Comparison of ENCODE assay signal across 12 cellular contexts in genomic region chr12:57592551-57593165, GRCh38. TPM values are rescaled to one million over a fixed set of nuclear protein-coding genes. Genes with fewer than 3 reads are reported as not detected.
A peak's percentile ranks its signal among the peaks of the same experiment; 100 is the strongest.
DNase-seq lines count a peak whose midpoint lies in the region; ATAC-seq, FAIRE-seq and TF ChIP-seq lines count a peak whose summit lies in the region.
"Had no signal": no experiment of that assay in that cellular context is flagged by ENCODE, and none has a peak within 500 bp of the region (broad histone marks: within the 10 kb centered on the region; RNA-seq: fewer than 3 reads in every experiment).

No MANE protein-coding gene starts in this region.

- no peak for TF ChIP-seq CTCF in K562 (IDR thresholded peaks at IDR 0.05 in 2 of 3, conservative IDR thresholded peaks at IDR 0.05 in 1 of 3; ENCODE audit: insufficient read depth in 2 of 3, low read depth in 1 of 3, low read length in 3 of 3)
- TF ChIP-seq CTCF in nephron (IDR thresholded peaks at IDR 0.05; ENCODE audit: unreplicated experiment in 3 of 3), result no peak

- peaks cover 17% of the 10 kb centered on the region for H3K4me1 Mint-ChIP-seq in nephron

- no peaks in the 10 kb centered on the region for H3K9me3 ChIP-seq in K562 (replicated peaks; ENCODE audit: control insufficient read depth, insufficient read depth, low read depth, low read length)

- peaks cover 27% of the 10 kb centered on the region for H3K79me2 ChIP-seq in K562 (ENCODE audit: control insufficient read depth, insufficient read depth, low read length)

- WGBS in K562 (ENCODE audit: insufficient coverage, low coverage, missing lambda C conversion rate), result 39% methylated on average over 2 of the region's 2 CpGs

- no peak for TF ChIP-seq EP300 in K562 (IDR thresholded peaks at IDR 0.05; ENCODE audit: low read length)

- peaks cover 24% of the 10 kb centered on the region for H3K27me3 Mint-ChIP-seq in nephron (ENCODE audit: low read depth)

- no peaks in the 10 kb centered on the region for H3K9me1 ChIP-seq in K562 (ENCODE audit: control insufficient read depth, insufficient read depth, low read length)

- DNase-seq in EH (ENCODE audit: low read depth), result peak; percentile 33
- peak; percentile 8 for DNase-seq in M059J (ENCODE audit: low read depth)
- DNase-seq in K562 (ENCODE audit: extremely low read depth in 1 of 4, low spot score in 3 of 4), result no peak
- no peak for DNase-seq in iPS-NIHi11 (ENCODE audit: low spot score)
- DNase-seq in sciatic nerve (ENCODE audit: low spot score), result no peak
- DNase-seq: left ventricle myocardium superior, NCI-H446 treated with DMSO at 0.1 percent for 48 hours, T-helper 9 cell had no signal

- H3K9ac ChIP-seq in K562 (ENCODE audit: insufficient read depth in 1 of 2, low read depth in 2 of 2, low read length in 2 of 2), result no peak overlapping the region; a peak in 1 of 4 replicates

- H3K4me3 ChIP-seq in K562, result peak overlapping the region; percentile 72; the same call in 1 of the 2 replicates

- no peak overlapping the region for H3K27ac ChIP-seq in K562 (ENCODE audit: extremely low read depth, low read depth, low read length)

- POLR2A ChIA-PET in K562 (lab: Yijun Ruan, JAX), result interaction anchor here (0.5 to 4.2 kb wide), 12 partner anchors 8 to 215 kb away, joined by 3 to 20 read pairs (median 4); partner anchors contain the start of genes DDIT3, OS9 and TSPAN31

- peak overlapping the region; percentile 91 to 97 (median 95) for H3K4me3 Mint-ChIP-seq in nephron

- intact Hi-C loops in K562 (cut with micrococcal nuclease), result no loop called here
- intact Hi-C loops in sciatic nerve (cut with DNase I), result no loop called here

- CTCF ChIA-PET in K562 (lab: Yijun Ruan, JAX; ENCODE audit: low intra/inter-chr PET ratio), result interaction anchor here (1.2 kb wide), 1 partner anchor 101 kb away, joined by 3 read pairs; the partner anchor contains the start of gene OS9

- H3K27me3 ChIP-seq in K562 (ENCODE audit: control insufficient read depth in 2 of 2, insufficient read depth in 2 of 2, low read length in 2 of 2), result no peaks in the 10 kb centered on the region

- H3K4me2 ChIP-seq in K562 (ENCODE audit: insufficient read depth, low read length), result peak overlapping the region; percentile 77; the same call in 1 of the 2 replicates

- no peaks in the 10 kb centered on the region for H3K9me3 Mint-ChIP-seq in nephron

- no peak for TF ChIP-seq POLR2A in K562 (conservative IDR thresholded peaks at IDR 0.05)

- in situ Hi-C loops in K562 (cut with MboI), result no loop called here

- no peak for ATAC-seq in K562
- no peak for ATAC-seq in GM18502 (IDR thresholded peaks at IDR 0.05; ENCODE audit: poor library complexity, unreplicated experiment)
- no peak for ATAC-seq in sciatic nerve
- ATAC-seq: left ventricle myocardium superior had no signal

- H3K27ac Mint-ChIP-seq in nephron, result peak overlapping the region in 2 of 3 experiments; percentile 82 to 92

- no peak overlapping the region for H2AFZ ChIP-seq in K562 (ENCODE audit: low read depth, low read length)

- FAIRE-seq in K562 (lab: Jason Lieb, UNC), result no peak
- FAIRE-seq: G401.6 had no signal

- H3K36me3 ChIP-seq in K562 (ENCODE audit: control insufficient read depth, insufficient read depth, low read length), result peaks cover 39% of the 10 kb centered on the region; the same call in 2 of the 3 replicates

- H4K20me1 ChIP-seq in K562 (replicated peaks; ENCODE audit: control insufficient read depth, insufficient read depth, low read length), result no peaks in the 10 kb centered on the region

- no peak for TF ChIP-seq RAD21 in K562 (CRISPR knock-in tag; conservative IDR thresholded peaks at IDR 0.05 in 1 of 2, IDR thresholded peaks at IDR 0.05 in 1 of 2)

- BruUV-seq in K562 (replicated peaks; lab: Mats Ljungman, UMichigan), result no TSS peak

- H3K36me3 Mint-ChIP-seq in nephron (ENCODE audit: low read depth), result peaks cover 17% of the 10 kb centered on the region

- peaks cover 22 to 23% of the 10 kb centered on the region in 2 experiments for H3K4me1 ChIP-seq in K562 (replicated peaks in 1 of 2; ENCODE audit: control insufficient read depth in 2 of 2, insufficient read depth in 2 of 2, low read length in 2 of 2)

RNA-seq across cellular contexts. Expression of gene PIP4K2C, which starts 1.7 kb away (rescaled TPM):
- total RNA-seq in M059J (2014; rRNA removed; shearing (Covaris generic)), result 71.2 and 85.3 TPM in 2 replicates
- 28.9 and 41.5 TPM in 2 replicates for total RNA-seq in K562 (2011; cell fraction: chromatin; rRNA removed; ENCODE audit: low replicate concordance)
- 20.9 and 21.7 TPM in 2 replicates for total RNA-seq in K562 (2011; cell fraction: nucleolus; rRNA removed)
- total RNA-seq in K562 (2011; cell fraction: nucleoplasm; rRNA removed), result 26.5 and 30.7 TPM in 2 replicates
- total RNA-seq in K562 (2014; rRNA removed) (13.8 and 20.7 TPM in 2 replicates), K562 (2014; rRNA removed; fragmentation: Illumina TruSeq; extraction: Trizol) (18.3 and 19.9 TPM in 2 replicates), K562 (2015; rRNA removed; fragmentation: Illumina TruSeq; extraction: Trizol) (18.0 and 22.3 TPM in 2 replicates), K562 (2021) (28.8 and 29.3 TPM in 2 replicates), sciatic nerve (26.0 TPM)
- polyA plus RNA-seq in K562 (2011; rRNA removed) (31.3 and 31.4 TPM in 2 replicates), K562 (2014; fragmentation: Illumina TruSeq; extraction: Trizol) (39.5 and 41.4 TPM in 2 replicates), K562 (2014; fragmentation: Nextera tagmentation; extraction: Ambion mirVana) (10 to 100 TPM in 1 of 2 experiments, 1 to 10 TPM in 1; 9.0 to 10.8 TPM), K562 (2014; rRNA removed) (18.5 and 25.8 TPM in 2 replicates)
- 16.1 and 24.3 TPM in 2 replicates for polyA plus RNA-seq in K562 (2011; cell fraction: cytosol; rRNA removed)
- 42.4 and 45.7 TPM in 2 replicates for polyA plus RNA-seq in K562 (2011; cell fraction: nucleus; rRNA removed)
- polyA plus RNA-seq in K562 (2012), result 23.2 and 26.6 TPM in 2 replicates
- polyA minus RNA-seq in K562 (2011; rRNA and poly(A)+ RNA removed), result 20.2 and 21.0 TPM in 2 replicates
- 9.1 and 18.2 TPM in 2 replicates for polyA minus RNA-seq in K562 (2011; cell fraction: cytosol; rRNA and poly(A)+ RNA removed)
- 6.7 and 9.2 TPM in 2 replicates for polyA minus RNA-seq in K562 (2011; cell fraction: nucleus; rRNA and poly(A)+ RNA removed)

RNA-seq across cellular contexts. Expression of gene DTX3, which starts 12.0 kb away (rescaled TPM):
- 20.1 and 21.4 TPM in 2 replicates for total RNA-seq in M059J (2014; rRNA removed; shearing (Covaris generic))
- total RNA-seq in K562 (2011; cell fraction: chromatin; rRNA removed; ENCODE audit: low replicate concordance), result 0.44 and 0.72 TPM in 2 replicates
- 0.13 TPM in 1 of 2 replicates, not detected in the other for total RNA-seq in K562 (2011; cell fraction: nucleolus; rRNA removed)
- 0.29 and 1.1 TPM in 2 replicates for total RNA-seq in K562 (2011; cell fraction: nucleoplasm; rRNA removed)
- total RNA-seq in K562 (2014; rRNA removed) (not detected in 2 replicates), K562 (2014; rRNA removed; fragmentation: Illumina TruSeq; extraction: Trizol) (not detected in 2 replicates), K562 (2015; rRNA removed; fragmentation: Illumina TruSeq; extraction: Trizol) (not detected in 2 replicates), K562 (2021) (0.09 TPM in 1 of 2 replicates, not detected in the other), sciatic nerve (42.9 TPM)
- polyA plus RNA-seq in K562 (2011; rRNA removed) (0.15 TPM in 1 of 2 replicates, not detected in the other), K562 (2014; fragmentation: Illumina TruSeq; extraction: Trizol) (not detected in 2 replicates), K562 (2014; fragmentation: Nextera tagmentation; extraction: Ambion mirVana) (under 1 TPM; 0.03 to 0.06 TPM), K562 (2014; rRNA removed) (not detected in 2 replicates)
- 0.03 and 0.04 TPM in 2 replicates for polyA plus RNA-seq in K562 (2011; cell fraction: cytosol; rRNA removed)
- polyA plus RNA-seq in K562 (2011; cell fraction: nucleus; rRNA removed), result 0.53 and 0.62 TPM in 2 replicates
- 0.05 TPM in 1 of 2 replicates, not detected in the other for polyA plus RNA-seq in K562 (2012)
- polyA minus RNA-seq in K562 (2011; rRNA and poly(A)+ RNA removed), result not detected in 2 replicates
- polyA minus RNA-seq in K562 (2011; cell fraction: cytosol; rRNA and poly(A)+ RNA removed), result not detected in 2 replicates
- 0.13 TPM in 1 of 2 replicates, not detected in the other for polyA minus RNA-seq in K562 (2011; cell fraction: nucleus; rRNA and poly(A)+ RNA removed)
- total RNA-seq: HT-29 had no signal

RNA-seq across cellular contexts. Expression of gene ARHGEF25, which starts 18.6 kb away (rescaled TPM):
- total RNA-seq in M059J (2014; rRNA removed; shearing (Covaris generic)), result 6.2 and 13.2 TPM in 2 replicates
- total RNA-seq in K562 (2011; cell fraction: chromatin; rRNA removed; ENCODE audit: low replicate concordance), result 50.1 and 109 TPM in 2 replicates
- 60.5 and 65.7 TPM in 2 replicates for total RNA-seq in K562 (2011; cell fraction: nucleolus; rRNA removed)
- total RNA-seq in K562 (2011; cell fraction: nucleoplasm; rRNA removed), result 44.0 and 54.3 TPM in 2 replicates
- total RNA-seq in K562 (2014; rRNA removed), result 11.6 and 18.6 TPM in 2 replicates
- total RNA-seq in K562 (2014; rRNA removed; fragmentation: Illumina TruSeq; extraction: Trizol), result 7.5 and 9.2 TPM in 2 replicates
- 4.9 and 6.1 TPM in 2 replicates for total RNA-seq in K562 (2015; rRNA removed; fragmentation: Illumina TruSeq; extraction: Trizol)
- total RNA-seq in K562 (2021), result 13.6 and 15.0 TPM in 2 replicates
- polyA plus RNA-seq in K562 (2011; rRNA removed), result 13.3 and 18.1 TPM in 2 replicates
- 8.7 and 11.6 TPM in 2 replicates for polyA plus RNA-seq in K562 (2011; cell fraction: cytosol; rRNA removed)
- polyA plus RNA-seq in K562 (2011; cell fraction: nucleus; rRNA removed), result 115 and 121 TPM in 2 replicates
- polyA plus RNA-seq in K562 (2012), result 13.4 and 18.0 TPM in 2 replicates
- polyA plus RNA-seq in K562 (2014; fragmentation: Illumina TruSeq; extraction: Trizol), result 14.1 and 14.9 TPM in 2 replicates
- polyA plus RNA-seq in K562 (2014; fragmentation: Nextera tagmentation; extraction: Ambion mirVana), result 1 to 10 TPM in 1 of 2 experiments, under 1 TPM in 1; 0.13 to 1.4 TPM
- polyA plus RNA-seq in K562 (2014; rRNA removed), result 16.0 and 17.3 TPM in 2 replicates
- 6.2 and 7.1 TPM in 2 replicates for polyA minus RNA-seq in K562 (2011; rRNA and poly(A)+ RNA removed)
- 2.8 TPM in 2 replicates for polyA minus RNA-seq in K562 (2011; cell fraction: cytosol; rRNA and poly(A)+ RNA removed)
- 10.5 and 16.6 TPM in 2 replicates for polyA minus RNA-seq in K562 (2011; cell fraction: nucleus; rRNA and poly(A)+ RNA removed)
- total RNA-seq in sciatic nerve, result 61.3 TPM

RNA-seq across cellular contexts. Expression of gene B4GALNT1, which starts 40.3 kb away (rescaled TPM):
- total RNA-seq in M059J (2014; rRNA removed; shearing (Covaris generic)), result 21.6 and 43.3 TPM in 2 replicates
- 50.8 and 90.4 TPM in 2 replicates for total RNA-seq in K562 (2011; cell fraction: chromatin; rRNA removed; ENCODE audit: low replicate concordance)
- 64.4 and 74.2 TPM in 2 replicates for total RNA-seq in K562 (2011; cell fraction: nucleolus; rRNA removed)
- total RNA-seq in K562 (2011; cell fraction: nucleoplasm; rRNA removed), result 62.8 and 71.3 TPM in 2 replicates
- total RNA-seq in K562 (2014; rRNA removed) (18.3 and 21.8 TPM in 2 replicates), K562 (2014; rRNA removed; fragmentation: Illumina TruSeq; extraction: Trizol) (5.9 and 7.7 TPM in 2 replicates), K562 (2015; rRNA removed; fragmentation: Illumina TruSeq; extraction: Trizol) (9.8 and 9.9 TPM in 2 replicates), K562 (2021) (26.3 and 32.2 TPM in 2 replicates), sciatic nerve (16.6 TPM)
- polyA plus RNA-seq in K562 (2011; rRNA removed) (7.3 and 12.2 TPM in 2 replicates), K562 (2014; fragmentation: Illumina TruSeq; extraction: Trizol) (17.4 and 17.5 TPM in 2 replicates), K562 (2014; fragmentation: Nextera tagmentation; extraction: Ambion mirVana) (1 to 10 TPM; 1.0 to 1.7 TPM), K562 (2014; rRNA removed) (20.6 and 21.0 TPM in 2 replicates)
- polyA plus RNA-seq in K562 (2011; cell fraction: cytosol; rRNA removed), result 7.6 and 15.8 TPM in 2 replicates
- polyA plus RNA-seq in K562 (2011; cell fraction: nucleus; rRNA removed), result 63.0 and 75.2 TPM in 2 replicates
- polyA plus RNA-seq in K562 (2012), result 14.4 and 26.8 TPM in 2 replicates
- 6.4 and 6.5 TPM in 2 replicates for polyA minus RNA-seq in K562 (2011; rRNA and poly(A)+ RNA removed)
- 5.6 and 11.6 TPM in 2 replicates for polyA minus RNA-seq in K562 (2011; cell fraction: cytosol; rRNA and poly(A)+ RNA removed)
- polyA minus RNA-seq in K562 (2011; cell fraction: nucleus; rRNA and poly(A)+ RNA removed), result 28.7 and 34.7 TPM in 2 replicates

RNA-seq across cellular contexts. Expression of gene KIF5A, which starts 42.8 kb away (rescaled TPM):
- 0.30 and 0.37 TPM in 2 replicates for total RNA-seq in M059J (2014; rRNA removed; shearing (Covaris generic))
- 64.9 and 77.9 TPM in 2 replicates for total RNA-seq in K562 (2011; cell fraction: chromatin; rRNA removed; ENCODE audit: low replicate concordance)
- 36.1 and 39.9 TPM in 2 replicates for total RNA-seq in K562 (2011; cell fraction: nucleolus; rRNA removed)
- 52.8 and 54.9 TPM in 2 replicates for total RNA-seq in K562 (2011; cell fraction: nucleoplasm; rRNA removed)
- total RNA-seq in K562 (2014; rRNA removed) (5.9 and 7.1 TPM in 2 replicates), K562 (2014; rRNA removed; fragmentation: Illumina TruSeq; extraction: Trizol) (7.3 and 8.0 TPM in 2 replicates), K562 (2015; rRNA removed; fragmentation: Illumina TruSeq; extraction: Trizol) (4.3 and 4.5 TPM in 2 replicates), K562 (2021) (14.2 and 17.7 TPM in 2 replicates), sciatic nerve (5.6 TPM)
- polyA plus RNA-seq in K562 (2011; rRNA removed) (16.0 and 19.3 TPM in 2 replicates), K562 (2014; fragmentation: Illumina TruSeq; extraction: Trizol) (16.0 and 16.1 TPM in 2 replicates), K562 (2014; fragmentation: Nextera tagmentation; extraction: Ambion mirVana) (1 to 10 TPM; 3.4 to 5.3 TPM), K562 (2014; rRNA removed) (15.8 and 17.7 TPM in 2 replicates)
- polyA plus RNA-seq in K562 (2011; cell fraction: cytosol; rRNA removed), result 5.5 and 8.2 TPM in 2 replicates
- 66.5 and 75.3 TPM in 2 replicates for polyA plus RNA-seq in K562 (2011; cell fraction: nucleus; rRNA removed)
- 8.1 and 30.3 TPM in 2 replicates for polyA plus RNA-seq in K562 (2012)
- 13.4 and 14.8 TPM in 2 replicates for polyA minus RNA-seq in K562 (2011; rRNA and poly(A)+ RNA removed)
- polyA minus RNA-seq in K562 (2011; cell fraction: cytosol; rRNA and poly(A)+ RNA removed), result 5.6 and 6.9 TPM in 2 replicates
- 14.0 and 22.0 TPM in 2 replicates for polyA minus RNA-seq in K562 (2011; cell fraction: nucleus; rRNA and poly(A)+ RNA removed)
- total RNA-seq: HT-29 had no signal

Comparison
In these comparisons a context has a peak if more than half of its experiments do, and no peak if none do; other contexts are left out.
1. DNase-seq: peak in EH (single experiment) and M059J (single experiment); none in K562 (0 of 4), iPS-NIHi11 (single experiment) and sciatic nerve (single experiment).
2. RNA of gene DTX3, which starts 12.0 kb away (total RNA-seq): 42.9 TPM in sciatic nerve (single experiment) and 20.1 to 21.4 TPM in M059J; 0.09 to 1.1 TPM in K562; every median in the first group is over 10 times any median in the second.